27 cellular contexts compared by ENCODE assay signal in the genomic region with DNA sequence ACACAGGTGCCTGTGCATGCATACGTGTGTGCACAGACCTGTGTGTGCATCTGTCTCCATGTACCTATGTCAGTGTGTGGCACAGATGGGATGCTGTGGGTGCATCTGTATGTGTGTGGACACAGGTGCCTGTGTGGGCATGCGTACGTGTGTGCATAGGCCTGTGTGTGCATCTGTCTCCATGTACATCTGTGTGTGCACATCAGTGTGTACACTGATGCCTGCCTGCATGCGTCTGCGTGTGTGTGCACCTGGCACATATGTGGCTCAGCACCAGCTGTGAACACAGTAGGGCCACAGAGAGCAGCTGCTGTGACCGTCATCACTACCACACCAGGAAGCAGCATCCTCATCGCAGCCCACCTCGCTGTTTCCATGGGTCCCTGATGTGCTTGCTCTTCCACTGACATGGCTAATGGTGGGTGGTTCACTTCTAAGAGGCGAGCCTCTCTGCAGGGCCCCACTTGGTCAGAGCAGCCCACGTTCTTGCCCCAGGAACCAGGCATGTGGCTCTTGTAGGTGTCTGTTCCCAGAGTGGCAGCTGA. TPM values are rescaled to one million over a fixed set of nuclear protein-coding genes. Genes with fewer than 3 reads are reported as not detected.
DNase-seq lines count a peak whose midpoint lies in the region; ATAC-seq, FAIRE-seq and TF ChIP-seq lines count a peak whose summit lies in the region.
"Had no signal": no experiment of that assay in that cellular context is flagged by ENCODE, and none has a peak within 500 bp of the region (broad histone marks: within the 10 kb centered on the region; RNA-seq: fewer than 3 reads in every experiment).

No MANE protein-coding gene starts in this region.

- H3K9me1 ChIP-seq in K562 (ENCODE audit: control insufficient read depth, insufficient read depth, low read length), result no peaks in the 10 kb centered on the region

- intact Hi-C loops in cardiac septum (cut with DNase I) (no loop called here), Right ventricle myocardium inferior (cut with DNase I) (no loop called here), K562 (cut with micrococcal nuclease) (no loop called here)

- H3K9me3 ChIP-seq in K562 (replicated peaks; ENCODE audit: control insufficient read depth, insufficient read depth, low read depth, low read length) (no peaks in the 10 kb centered on the region), GM23248 (ENCODE audit: low read depth) (no peaks in the 10 kb centered on the region)
- H3K9me3 ChIP-seq: A549, gastroesophageal sphincter, HAP-1 had no signal

- H3K4me1 ChIP-seq in K562 (replicated peaks in 1 of 2; ENCODE audit: control insufficient read depth in 2 of 2, insufficient read depth in 2 of 2, low read length in 2 of 2) (peaks cover 16 to 36% of the 10 kb centered on the region in 2 experiments), GM23248 (ENCODE audit: insufficient read depth) (peaks cover 14% of the 10 kb centered on the region)

- POLR2A ChIA-PET in K562 (lab: Yijun Ruan, JAX), result no interaction called here

- peak; percentile 44 for DNase-seq in cardiac septum (ENCODE audit: low spot score)
- no peak for DNase-seq in Right ventricle myocardium inferior (ENCODE audit: missing footprints)
- no peak for DNase-seq in K562 (ENCODE audit: extremely low read depth in 1 of 4, low spot score in 3 of 4)
- peak; percentile 9 for DNase-seq in omental fat pad (ENCODE audit: low spot score)
- no peak for DNase-seq in ACHN
- DNase-seq in activated naive CD8-positive, alpha-beta T cell treated with anti-CD3 and anti-CD28 coated beads for 36 hours, result no peak
- DNase-seq in GM23248, result no peak
- DNase-seq: activated CD4-positive, alpha-beta T cell treated with anti-CD3 and anti-CD28 coated beads, Interleukin-2, amount 10 ng/mL, durations not matched to agents 24 days and 14 days; activated naive CD4-positive, alpha-beta T cell treated with anti-CD3 and anti-CD28 coated beads, Interleukin-2, amount 50 U/mL, for 16 hours; amygdala; EL; hypothalamus; left colon; NCI-H1092; NCI-H187; NCI-H510A; stimulated activated naive B cell treated with anti-CD40 and anti-IgM and Interleukin-4, amounts not matched to agents 10 μg/mL and 1 μg/mL and 100 μg/mL, for 72 hours had no signal

- no peak overlapping the region for H3K4me2 ChIP-seq in K562 (ENCODE audit: insufficient read depth, low read length)
- no peak overlapping the region for H3K4me2 ChIP-seq in GM23248 (ENCODE audit: unreplicated experiment)
- H3K4me2 ChIP-seq: A549 had no signal

- TF ChIP-seq EP300 in K562 (IDR thresholded peaks at IDR 0.05; ENCODE audit: low read length), result no peak

- H3K9ac ChIP-seq in K562 (ENCODE audit: insufficient read depth in 1 of 2, low read depth in 2 of 2, low read length in 2 of 2) (no peak overlapping the region), GM23248 (no peak overlapping the region)

- H3K4me3 ChIP-seq in K562 (no peak overlapping the region), GM23248 (no peak overlapping the region)
- H3K4me3 ChIP-seq: A549, gastroesophageal sphincter, GM12878, HAP-1 had no signal

- no peaks in the 10 kb centered on the region for H3K27me3 ChIP-seq in K562 (ENCODE audit: control insufficient read depth in 2 of 2, insufficient read depth in 2 of 2, low read length in 2 of 2)
- H3K27me3 ChIP-seq in GM23248 (replicated peaks; ENCODE audit: insufficient read depth), result no peaks in the 10 kb centered on the region
- H3K27me3 ChIP-seq: gastroesophageal sphincter had no signal

- H3K79me2 ChIP-seq in K562 (ENCODE audit: control insufficient read depth, insufficient read depth, low read length) (no peaks in the 10 kb centered on the region), GM23248 (ENCODE audit: insufficient read depth) (no peaks in the 10 kb centered on the region)

- H3K4me1 Mint-ChIP-seq in activated naive CD8-positive, alpha-beta T cell treated with anti-CD3 and anti-CD28 coated beads for 36 hours, result no peaks in the 10 kb centered on the region
- H3K4me1 Mint-ChIP-seq: activated CD4-positive, alpha-beta T cell treated with anti-CD3 and anti-CD28 coated beads, Interleukin-2, amount 10 ng/mL, durations not matched to agents 24 days and 14 days; stimulated activated naive B cell treated with anti-CD40 and anti-IgM and Interleukin-4, amounts not matched to agents 10 μg/mL and 1 μg/mL and 100 μg/mL, for 72 hours had no signal

- H3K27ac ChIP-seq in K562 (ENCODE audit: extremely low read depth, low read depth, low read length), result no peak overlapping the region
- no peak overlapping the region for H3K27ac ChIP-seq in GM23248
- H3K27ac ChIP-seq: A549, gastroesophageal sphincter had no signal

- 98% methylated on average over 10 of the region's 10 CpGs for WGBS in K562 (ENCODE audit: insufficient coverage, low coverage, missing lambda C conversion rate)
- WGBS in GM23248 (ENCODE audit: low coverage in 1 of 2, low lambda C conversion rate in 2 of 2, missing lambda C conversion rate in 2 of 2), 2 experiments, result 98% methylated on average over 10 of the region's 10 CpGs

- in situ Hi-C loops in K562 (cut with MboI) (no loop called here), ACHN (cut with HindIII; ENCODE audit: low pct_ligation_motif_present, low pct_unique_long_range_greater_than_20kb, low sequenced_read_pairs) (no loop called here), GM23248 (cut with MboI) (no loop called here)

- no peak overlapping the region for H3K27ac Mint-ChIP-seq in activated naive CD8-positive, alpha-beta T cell treated with anti-CD3 and anti-CD28 coated beads for 36 hours
- H3K27ac Mint-ChIP-seq: activated CD4-positive, alpha-beta T cell treated with anti-CD3 and anti-CD28 coated beads, Interleukin-2, amount 10 ng/mL, durations not matched to agents 24 days and 14 days; activated T-helper 2 cell treated with anti-CD3 and anti-CD28 coated beads, Interferon-gamma antibody, Interleukin-2, Interleukin-4, amounts not matched to agents 10 μg/mL and 5 μg/mL and 100 μg/mL, durations not matched to agents 14 hours and 24 hours and 36 hours; nephron; stimulated activated naive B cell treated with anti-CD40 and anti-IgM and Interleukin-4, amounts not matched to agents 10 μg/mL and 1 μg/mL and 100 μg/mL, for 72 hours; WTC11 had no signal

- BruUV-seq in K562 (replicated peaks; lab: Mats Ljungman, UMichigan), result no TSS peak

- no peak overlapping the region for H3K4me3 Mint-ChIP-seq in activated naive CD8-positive, alpha-beta T cell treated with anti-CD3 and anti-CD28 coated beads for 36 hours
- H3K4me3 Mint-ChIP-seq: activated CD4-positive, alpha-beta T cell treated with anti-CD3 and anti-CD28 coated beads, Interleukin-2, amount 10 ng/mL, durations not matched to agents 24 days and 14 days; CD8-positive, alpha-beta memory T cell; nephron; stimulated activated naive B cell treated with anti-CD40 and anti-IgM and Interleukin-4, amounts not matched to agents 10 μg/mL and 1 μg/mL and 100 μg/mL, for 72 hours; WTC11 had no signal

- peaks cover 99% of the 10 kb centered on the region for H3K36me3 ChIP-seq in K562 (ENCODE audit: control insufficient read depth, insufficient read depth, low read length)
- peaks cover 13% of the 10 kb centered on the region; the same call in 1 of the 2 replicates for H3K36me3 ChIP-seq in GM23248 (ENCODE audit: low read depth)

- CTCF ChIA-PET in K562 (lab: Yijun Ruan, JAX; ENCODE audit: low intra/inter-chr PET ratio), result no interaction called here

- ATAC-seq in Right ventricle myocardium inferior (no peak), K562 (no peak), omental fat pad (ENCODE audit: low FRiP score) (no peak), HG03196 (IDR thresholded peaks at IDR 0.05; ENCODE audit: unreplicated experiment) (no peak)
- ATAC-seq: A549; gastroesophageal sphincter; GM12878; left colon; stimulated activated naive B cell treated with anti-CD40 and anti-IgM and Interleukin-4, amounts not matched to agents 10 μg/mL and 1 μg/mL and 100 μg/mL, for 72 hours; WTC11 had no signal

- H3F3A ChIP-seq in GM23248 (ENCODE audit: insufficient read depth), result peaks cover under 1% of the 10 kb centered on the region; the same call in 1 of the 2 replicates

- peaks cover 9% of the 10 kb centered on the region for H3K36me3 Mint-ChIP-seq in activated naive CD8-positive, alpha-beta T cell treated with anti-CD3 and anti-CD28 coated beads for 36 hours

- no peaks in the 10 kb centered on the region for H4K20me1 ChIP-seq in K562 (replicated peaks; ENCODE audit: control insufficient read depth, insufficient read depth, low read length)
- H4K20me1 ChIP-seq in GM23248 (ENCODE audit: insufficient read depth), result no peaks in the 10 kb centered on the region

- no peak for TF ChIP-seq CTCF in K562 (IDR thresholded peaks at IDR 0.05 in 2 of 3, conservative IDR thresholded peaks at IDR 0.05 in 1 of 3; ENCODE audit: insufficient read depth in 2 of 3, low read depth in 1 of 3, low read length in 3 of 3)
- no peak for TF ChIP-seq CTCF in omental fat pad (IDR thresholded peaks at IDR 0.05)

- TF ChIP-seq RAD21 in K562 (CRISPR knock-in tag; conservative IDR thresholded peaks at IDR 0.05 in 1 of 2, IDR thresholded peaks at IDR 0.05 in 1 of 2), result no peak

- H3K9me3 Mint-ChIP-seq in activated naive CD8-positive, alpha-beta T cell treated with anti-CD3 and anti-CD28 coated beads for 36 hours, result no peaks in the 10 kb centered on the region
- H3K9me3 Mint-ChIP-seq: activated CD4-positive, alpha-beta T cell treated with anti-CD3 and anti-CD28 coated beads, Interleukin-2, amount 10 ng/mL, durations not matched to agents 24 days and 14 days; activated T-helper 2 cell treated with anti-CD3 and anti-CD28 coated beads, Interferon-gamma antibody, Interleukin-2, Interleukin-4, amounts not matched to agents 10 μg/mL and 5 μg/mL and 100 μg/mL, durations not matched to agents 14 hours and 24 hours and 36 hours; CD8-positive, alpha-beta memory T cell; nephron; stimulated activated naive B cell treated with anti-CD40 and anti-IgM and Interleukin-4, amounts not matched to agents 10 μg/mL and 1 μg/mL and 100 μg/mL, for 72 hours had no signal

- H3K9me2 ChIP-seq in GM23248 (ENCODE audit: insufficient read depth), result no peaks in the 10 kb centered on the region

- no peak for FAIRE-seq in K562 (lab: Jason Lieb, UNC)
- FAIRE-seq: A549, GM12878 had no signal

- H3K27me3 Mint-ChIP-seq in activated naive CD8-positive, alpha-beta T cell treated with anti-CD3 and anti-CD28 coated beads for 36 hours, result no peaks in the 10 kb centered on the region
- H3K27me3 Mint-ChIP-seq: activated CD4-positive, alpha-beta T cell treated with anti-CD3 and anti-CD28 coated beads, Interleukin-2, amount 10 ng/mL, durations not matched to agents 24 days and 14 days; CD8-positive, alpha-beta memory T cell; stimulated activated naive B cell treated with anti-CD40 and anti-IgM and Interleukin-4, amounts not matched to agents 10 μg/mL and 1 μg/mL and 100 μg/mL, for 72 hours had no signal

- H2AFZ ChIP-seq in K562 (ENCODE audit: low read depth, low read length), result no peak overlapping the region
- no peak overlapping the region for H2AFZ ChIP-seq in GM23248

- no peak; the same call in 1 of the 2 replicates for TF ChIP-seq POLR2A in K562 (conservative IDR thresholded peaks at IDR 0.05)

RNA-seq across cellular contexts. Expression of a gene that starts 9.6 kb away (rescaled TPM):
- total RNA-seq in cardiac septum (7.3 TPM), Right ventricle myocardium inferior (7.7 TPM), K562 (2014; rRNA removed) (63.7 and 104 TPM in 2 replicates), K562 (2014; rRNA removed; fragmentation: Illumina TruSeq; extraction: Trizol) (10.4 and 12.6 TPM in 2 replicates), K562 (2015; rRNA removed; fragmentation: Illumina TruSeq; extraction: Trizol) (29.7 and 31.9 TPM in 2 replicates), K562 (2021) (118 and 121 TPM in 2 replicates), omental fat pad (1 to 10 TPM in 3 of 4 donors, under 1 TPM in 1; 0.96 to 8.0 (median 2.8) TPM)
- total RNA-seq in K562 (2011; cell fraction: chromatin; rRNA removed; ENCODE audit: low replicate concordance), result 20.1 and 44.2 TPM in 2 replicates
- 39.1 and 40.0 TPM in 2 replicates for total RNA-seq in K562 (2011; cell fraction: nucleolus; rRNA removed)
- total RNA-seq in K562 (2011; cell fraction: nucleoplasm; rRNA removed), result 28.1 and 28.7 TPM in 2 replicates
- polyA plus RNA-seq in K562 (2011; rRNA removed) (6.7 and 23.0 TPM in 2 replicates), K562 (2014; fragmentation: Illumina TruSeq; extraction: Trizol) (38.3 and 84.8 TPM in 2 replicates), K562 (2014; fragmentation: Nextera tagmentation; extraction: Ambion mirVana) (under 1 TPM in 1 of 2 experiments, not detected in 1; 0.14 TPM), K562 (2014; rRNA removed) (40.6 and 50.4 TPM in 2 replicates), GM23248 (2016; fragmentation: Nextera tagmentation; extraction: Ambion mirVana) (15.2 and 15.7 TPM in 2 replicates)
- polyA plus RNA-seq in K562 (2011; cell fraction: cytosol; rRNA removed), result 22.2 and 53.4 TPM in 2 replicates
- polyA plus RNA-seq in K562 (2011; cell fraction: nucleus; rRNA removed), result 41.7 and 48.0 TPM in 2 replicates
- polyA plus RNA-seq in K562 (2012), result 94.4 and 104 TPM in 2 replicates
- polyA minus RNA-seq in K562 (2011; rRNA and poly(A)+ RNA removed), result 4.8 and 6.1 TPM in 2 replicates
- 45.0 and 94.2 TPM in 2 replicates for polyA minus RNA-seq in K562 (2011; cell fraction: cytosol; rRNA and poly(A)+ RNA removed)
- polyA minus RNA-seq in K562 (2011; cell fraction: nucleus; rRNA and poly(A)+ RNA removed), result 10.6 and 16.9 TPM in 2 replicates
- 1 to 10 TPM; 6.3 to 6.9 TPM for total RNA-seq in activated naive CD8-positive, alpha-beta T cell treated with anti-CD3 and anti-CD28 coated beads for 36 hours
- total RNA-seq in GM23248 (2014; rRNA removed; shearing (Covaris generic)), result 5.2 and 5.3 TPM in 2 replicates

RNA-seq across cellular contexts. Expression of a gene that starts 34.7 kb away (rescaled TPM):
- total RNA-seq in cardiac septum (34.9 TPM), Right ventricle myocardium inferior (61.0 TPM), K562 (2014; rRNA removed) (56.4 and 67.6 TPM in 2 replicates), K562 (2014; rRNA removed; fragmentation: Illumina TruSeq; extraction: Trizol) (10.6 and 15.1 TPM in 2 replicates), K562 (2015; rRNA removed; fragmentation: Illumina TruSeq; extraction: Trizol) (29.6 and 29.8 TPM in 2 replicates), K562 (2021) (87.9 and 89.5 TPM in 2 replicates), omental fat pad (100 to 1,000 TPM in 2 of 4 donors, 10 to 100 TPM in 2; 94.8 to 122 (median 108) TPM)
- 322 and 719 TPM in 2 replicates for total RNA-seq in K562 (2011; cell fraction: chromatin; rRNA removed; ENCODE audit: low replicate concordance)
- 292 and 343 TPM in 2 replicates for total RNA-seq in K562 (2011; cell fraction: nucleolus; rRNA removed)
- total RNA-seq in K562 (2011; cell fraction: nucleoplasm; rRNA removed), result 326 and 359 TPM in 2 replicates
- polyA plus RNA-seq in K562 (2011; rRNA removed) (81.3 and 221 TPM in 2 replicates), K562 (2014; fragmentation: Illumina TruSeq; extraction: Trizol) (37.4 and 43.3 TPM in 2 replicates), K562 (2014; fragmentation: Nextera tagmentation; extraction: Ambion mirVana) (1 to 10 TPM; 2.2 to 2.7 TPM), K562 (2014; rRNA removed) (58.2 and 80.7 TPM in 2 replicates), GM23248 (2016; fragmentation: Nextera tagmentation; extraction: Ambion mirVana) (26.8 and 28.0 TPM in 2 replicates)
- polyA plus RNA-seq in K562 (2011; cell fraction: cytosol; rRNA removed), result 98.8 and 159 TPM in 2 replicates
- polyA plus RNA-seq in K562 (2011; cell fraction: nucleus; rRNA removed), result 739 and 1,169 TPM in 2 replicates
- polyA plus RNA-seq in K562 (2012), result 51.7 and 64.9 TPM in 2 replicates
- 117 and 159 TPM in 2 replicates for polyA minus RNA-seq in K562 (2011; rRNA and poly(A)+ RNA removed)
- polyA minus RNA-seq in K562 (2011; cell fraction: cytosol; rRNA and poly(A)+ RNA removed), result 32.4 and 62.6 TPM in 2 replicates
- polyA minus RNA-seq in K562 (2011; cell fraction: nucleus; rRNA and poly(A)+ RNA removed), result 91.6 and 197 TPM in 2 replicates
- total RNA-seq in activated naive CD8-positive, alpha-beta T cell treated with anti-CD3 and anti-CD28 coated beads for 36 hours, result 10 to 100 TPM; 15.8 to 16.7 TPM
- total RNA-seq in GM23248 (2014; rRNA removed; shearing (Covaris generic)), result 41.1 and 45.7 TPM in 2 replicates

RNA-seq across cellular contexts. Expression of a gene that starts 38.5 kb away (rescaled TPM):
- total RNA-seq in cardiac septum (0.83 TPM), Right ventricle myocardium inferior (1.2 TPM), K562 (2014; rRNA removed) (not detected in 2 replicates), K562 (2014; rRNA removed; fragmentation: Illumina TruSeq; extraction: Trizol) (not detected in 2 replicates), K562 (2015; rRNA removed; fragmentation: Illumina TruSeq; extraction: Trizol) (0.08 and 0.25 TPM in 2 replicates), K562 (2021) (0.74 and 1.1 TPM in 2 replicates), omental fat pad (not detected)
- 5.4 and 12.8 TPM in 2 replicates for total RNA-seq in K562 (2011; cell fraction: chromatin; rRNA removed; ENCODE audit: low replicate concordance)
- total RNA-seq in K562 (2011; cell fraction: nucleolus; rRNA removed), result 7.2 and 7.5 TPM in 2 replicates
- 3.4 and 5.4 TPM in 2 replicates for total RNA-seq in K562 (2011; cell fraction: nucleoplasm; rRNA removed)
- polyA plus RNA-seq in K562 (2011; rRNA removed) (0.11 and 0.41 TPM in 2 replicates), K562 (2014; fragmentation: Illumina TruSeq; extraction: Trizol) (not detected in 2 replicates), K562 (2014; fragmentation: Nextera tagmentation; extraction: Ambion mirVana) (not detected), K562 (2014; rRNA removed) (0.50 and 1.6 TPM in 2 replicates), GM23248 (2016; fragmentation: Nextera tagmentation; extraction: Ambion mirVana) (not detected in 2 replicates)
- polyA plus RNA-seq in K562 (2011; cell fraction: cytosol; rRNA removed), result 0.19 and 0.69 TPM in 2 replicates
- polyA plus RNA-seq in K562 (2011; cell fraction: nucleus; rRNA removed), result 2.6 and 3.7 TPM in 2 replicates
- 1.5 and 3.0 TPM in 2 replicates for polyA plus RNA-seq in K562 (2012)
- polyA minus RNA-seq in K562 (2011; rRNA and poly(A)+ RNA removed), result 0.49 TPM in 1 of 2 replicates, not detected in the other
- polyA minus RNA-seq in K562 (2011; cell fraction: cytosol; rRNA and poly(A)+ RNA removed), result not detected in 2 replicates
- polyA minus RNA-seq in K562 (2011; cell fraction: nucleus; rRNA and poly(A)+ RNA removed), result 0.54 and 0.56 TPM in 2 replicates
- total RNA-seq in activated naive CD8-positive, alpha-beta T cell treated with anti-CD3 and anti-CD28 coated beads for 36 hours, result under 1 TPM in 1 of 2 experiments, not detected in 1; 0.43 TPM
- not detected in 2 replicates for total RNA-seq in GM23248 (2014; rRNA removed; shearing (Covaris generic))
- total RNA-seq: CD8-positive, alpha-beta memory T cell; SK-MEL-5 had no signal
- polyA plus RNA-seq: A549; CD8-positive, alpha-beta memory T cell had no signal

Comparison
In these comparisons a context has a peak if more than half of its experiments do, and no peak if none do; other contexts are left out.
1. DNase-seq: peak in cardiac septum (single experiment) and omental fat pad (single experiment); none in Right ventricle myocardium inferior (single experiment), K562 (0 of 4), ACHN (single experiment), activated naive CD8-positive, alpha-beta T cell treated with anti-CD3 and anti-CD28 coated beads for 36 hours (single experiment) and GM23248 (single experiment).